Comparison of ENCODE assay signal across 24 cellular contexts in the genomic region with DNA sequence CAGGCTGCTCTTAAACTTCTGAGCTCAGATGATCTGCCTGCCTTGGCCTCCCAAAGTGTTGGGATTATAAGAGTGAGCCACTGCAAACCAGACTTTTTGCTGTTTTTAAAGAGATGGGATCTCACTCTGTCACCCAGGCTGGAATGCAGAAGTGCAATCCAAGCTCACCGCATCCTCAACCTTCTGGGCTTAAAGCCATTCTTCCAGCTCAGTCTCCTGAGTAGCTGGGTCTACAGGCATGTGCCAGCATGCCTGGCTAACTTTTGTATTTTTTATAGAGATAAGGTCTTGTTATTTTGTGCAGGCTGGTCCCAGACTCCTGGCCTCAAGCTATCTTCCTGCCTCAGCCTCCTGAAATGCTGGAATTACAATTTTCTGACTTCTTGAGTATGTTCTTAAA.
"Had no signal": no experiment of that assay in that cellular context is flagged by ENCODE, and none has a peak within 500 bp of the region (broad histone marks: within the 10 kb centered on the region; RNA-seq: fewer than 3 reads in every experiment).

No MANE protein-coding gene starts in this region.

- H3K27me3 Mint-ChIP-seq: activated CD4-positive, alpha-beta T cell treated with anti-CD3 and anti-CD28 coated beads, Interleukin-2, amount 10 ng/mL, durations not matched to agents 7 days and 5 days; activated naive CD4-positive, alpha-beta T cell treated with anti-CD3 and anti-CD28 coated beads, Interleukin-2, amount 10 ng/mL, durations not matched to agents 7 days and 5 days; activated naive CD8-positive, alpha-beta T cell treated with anti-CD3 and anti-CD28 coated beads, Interleukin-2, amount 50 U/mL, for 24 hours; activated T-cell treated with anti-CD3 and anti-CD28 coated beads, Interleukin-2, amount 50 U/mL, for 24 hours; brain; naive B cell; stimulated activated naive CD8-positive, alpha-beta T cell treated with anti-CD3 and anti-CD28 coated beads, Interleukin-15, amount 100 ng/mL, for 72 hours; T-cell; type B pancreatic cell had no signal

- H3K27ac ChIP-seq: hepatocyte, right lobe of liver, suprapubic skin had no signal

- H3K27ac Mint-ChIP-seq: activated CD4-positive, alpha-beta T cell treated with anti-CD3 and anti-CD28 coated beads, Interleukin-2, amount 10 ng/mL, durations not matched to agents 7 days and 5 days; activated CD8-positive, alpha-beta T cell treated with anti-CD3 and anti-CD28 coated beads, Interleukin-2, amount 10 ng/mL, durations not matched to agents 7 days and 5 days; activated naive CD4-positive, alpha-beta T cell treated with anti-CD3 and anti-CD28 coated beads, Interleukin-2, amount 10 ng/mL, durations not matched to agents 7 days and 5 days; activated naive CD8-positive, alpha-beta T cell treated with anti-CD3 and anti-CD28 coated beads, Interleukin-2, amount 50 U/mL, for 24 hours; activated T-cell treated with anti-CD3 and anti-CD28 coated beads, Interleukin-2, amount 50 U/mL, for 24 hours; brain; naive B cell; stimulated activated naive CD8-positive, alpha-beta T cell treated with anti-CD3 and anti-CD28 coated beads, Interleukin-15, amount 100 ng/mL, for 72 hours; T-cell; type B pancreatic cell had no signal

- ATAC-seq: activated CD8-positive, alpha-beta T cell treated with anti-CD3 and anti-CD28 coated beads, Interleukin-2, amount 10 ng/mL, durations not matched to agents 7 days and 5 days; activated naive CD8-positive, alpha-beta T cell treated with anti-CD3 and anti-CD28 coated beads, Interleukin-2, amount 50 U/mL, for 24 hours; esophagus mucosa; left cardiac atrium; mucosa of descending colon; right lobe of liver; stimulated activated naive CD8-positive, alpha-beta T cell treated with anti-CD3 and anti-CD28 coated beads, Interleukin-15, amount 100 ng/mL, for 72 hours; T-cell had no signal

- H3K9me3 Mint-ChIP-seq: activated naive CD4-positive, alpha-beta T cell treated with anti-CD3 and anti-CD28 coated beads, Interleukin-2, amount 10 ng/mL, durations not matched to agents 7 days and 5 days; activated naive CD8-positive, alpha-beta T cell treated with anti-CD3 and anti-CD28 coated beads, Interleukin-2, amount 50 U/mL, for 24 hours; activated T-cell treated with anti-CD3 and anti-CD28 coated beads, Interleukin-2, amount 50 U/mL, for 24 hours; brain; naive B cell; neural crest cell; T-cell; type B pancreatic cell had no signal

- H3K36me3 Mint-ChIP-seq: activated naive CD4-positive, alpha-beta T cell treated with anti-CD3 and anti-CD28 coated beads, Interleukin-2, amount 10 ng/mL, durations not matched to agents 7 days and 5 days; brain; naive B cell; T-cell; type B pancreatic cell had no signal

- H3K4me1 Mint-ChIP-seq: activated CD4-positive, alpha-beta T cell treated with anti-CD3 and anti-CD28 coated beads, Interleukin-2, amount 10 ng/mL, durations not matched to agents 7 days and 5 days; activated naive CD4-positive, alpha-beta T cell treated with anti-CD3 and anti-CD28 coated beads, Interleukin-2, amount 10 ng/mL, durations not matched to agents 7 days and 5 days; activated naive CD8-positive, alpha-beta T cell treated with anti-CD3 and anti-CD28 coated beads, Interleukin-2, amount 50 U/mL, for 24 hours; brain; naive B cell; neural crest cell; stimulated activated naive CD8-positive, alpha-beta T cell treated with anti-CD3 and anti-CD28 coated beads, Interleukin-15, amount 100 ng/mL, for 72 hours; T-cell had no signal

- H3K4me3 Mint-ChIP-seq: activated CD4-positive, alpha-beta T cell treated with anti-CD3 and anti-CD28 coated beads, Interleukin-2, amount 10 ng/mL, durations not matched to agents 7 days and 5 days; activated CD8-positive, alpha-beta T cell treated with anti-CD3 and anti-CD28 coated beads, Interleukin-2, amount 10 ng/mL, durations not matched to agents 7 days and 5 days; activated naive CD4-positive, alpha-beta T cell treated with anti-CD3 and anti-CD28 coated beads, Interleukin-2, amount 10 ng/mL, durations not matched to agents 7 days and 5 days; activated naive CD8-positive, alpha-beta T cell treated with anti-CD3 and anti-CD28 coated beads, Interleukin-2, amount 50 U/mL, for 24 hours; activated T-cell treated with anti-CD3 and anti-CD28 coated beads, Interleukin-2, amount 50 U/mL, for 24 hours; brain; naive B cell; neural crest cell; stimulated activated naive CD8-positive, alpha-beta T cell treated with anti-CD3 and anti-CD28 coated beads, Interleukin-15, amount 100 ng/mL, for 72 hours; T-cell; type B pancreatic cell had no signal

- H3K36me3 ChIP-seq: right lobe of liver, suprapubic skin had no signal

- H3K4me1 ChIP-seq: right lobe of liver, suprapubic skin had no signal

- H3K9me3 ChIP-seq: mucosa of descending colon, right lobe of liver, suprapubic skin had no signal

- H3K27me3 ChIP-seq: hepatocyte, right lobe of liver, suprapubic skin had no signal

- H3K4me3 ChIP-seq: hepatocyte, mucosa of descending colon, right lobe of liver, suprapubic skin had no signal

- DNase-seq: activated CD4-positive, alpha-beta T cell treated with anti-CD3 and anti-CD28 coated beads, Interleukin-2, amount 10 ng/mL, durations not matched to agents 7 days and 5 days; activated CD8-positive, alpha-beta T cell treated with anti-CD3 and anti-CD28 coated beads, Interleukin-2, amount 10 ng/mL, durations not matched to agents 7 days and 5 days; activated effector memory CD4-positive, alpha-beta T cell treated with Interleukin-2 at 50 U/mL for 16 hours; activated naive CD4-positive, alpha-beta T cell treated with anti-CD3 and anti-CD28 coated beads, Interleukin-2, amount 10 ng/mL, durations not matched to agents 7 days and 5 days; activated naive CD8-positive, alpha-beta T cell treated with anti-CD3 and anti-CD28 coated beads, Interleukin-2, amount 50 U/mL, for 24 hours; activated T-cell treated with anti-CD3 and anti-CD28 coated beads, Interleukin-2, amount 50 U/mL, for 24 hours; anterior cingulate cortex; central memory CD4-positive, alpha-beta T cell; left cardiac atrium; mesenchymal stem cell; mucosa of descending colon; naive B cell; right lobe of liver; small intestine; stimulated activated CD4-positive, alpha-beta T cell treated with anti-CD3 and anti-CD28 coated beads, Interleukin-15, amount 100 ng/mL, for 24 hours; stimulated activated CD4-positive, alpha-beta T cell treated with anti-CD3 and anti-CD28 coated beads, Interleukin-2, amount 100 ng/mL, for 48 hours; stimulated activated naive CD8-positive, alpha-beta T cell treated with anti-CD3 and anti-CD28 coated beads, Interleukin-15, amount 100 ng/mL, for 72 hours; T-cell had no signal
